9 cellular contexts compared by ENCODE assay signal in genomic region chr15:39969871-39970270, GRCh38. TPM values are rescaled to one million over a fixed set of nuclear protein-coding genes. Genes with fewer than 3 reads are reported as not detected.
DNase-seq lines count a peak whose midpoint lies in the region; ATAC-seq and TF ChIP-seq lines count a peak whose summit lies in the region.
"Had no signal": no experiment of that assay in that cellular context is flagged by ENCODE, and none has a peak within 500 bp of the region (broad histone marks: within the 10 kb centered on the region; RNA-seq: fewer than 3 reads in every experiment).

No MANE protein-coding gene starts in this region.

- WGBS in mammary epithelial cell (ENCODE audit: low coverage, missing lambda C conversion rate), result 56% methylated on average over 2 of the region's 2 CpGs

- H3K36me3 Mint-ChIP-seq in HFFc6 (ENCODE audit: low read depth), result peaks cover 50% of the 10 kb centered on the region

- H3K36me3 ChIP-seq in mammary epithelial cell (ENCODE audit: insufficient read depth, low read length), result peaks cover 26% of the 10 kb centered on the region
- H3K36me3 ChIP-seq in lower lobe of right lung, result peaks cover 72% of the 10 kb centered on the region

- TF ChIP-seq CTCF in AG10803 (conservative IDR thresholded peaks at IDR 0.05; ENCODE audit: low read length) (no peak), HFFc6 (IDR thresholded peaks at IDR 0.05) (no peak), mammary epithelial cell (conservative IDR thresholded peaks at IDR 0.05 in 1 of 2, IDR thresholded peaks at IDR 0.05 in 1 of 2; ENCODE audit: extremely low read depth in 1 of 2, insufficient read depth in 1 of 2, low read depth in 1 of 2, low read length in 2 of 2) (no peak), lower lobe of right lung (IDR thresholded peaks at IDR 0.05) (no peak)

- peaks cover 53% of the 10 kb centered on the region for H3K79me2 ChIP-seq in mammary epithelial cell (ENCODE audit: insufficient read depth, low read length)

- H3K4me1 Mint-ChIP-seq in HFFc6 (ENCODE audit: low read depth), result peaks cover 22% of the 10 kb centered on the region

- intact Hi-C loops in mammary epithelial cell (cut with micrococcal nuclease) (loop anchor here (10.0 kb wide), 1 partner anchor 55 kb away; no protein-coding TSS in a partner anchor), lower lobe of right lung (cut with DNase I) (no loop called here)

- H3K4me1 ChIP-seq in mammary epithelial cell (ENCODE audit: insufficient read depth, low read length) (peaks cover 8% of the 10 kb centered on the region), lower lobe of right lung (peaks cover 19% of the 10 kb centered on the region)

- H2AFZ ChIP-seq in mammary epithelial cell (ENCODE audit: low read depth, low read length), result no peak overlapping the region

- H3K9me3 Mint-ChIP-seq in HFFc6, result no peaks in the 10 kb centered on the region

- H4K20me1 ChIP-seq in mammary epithelial cell (ENCODE audit: insufficient read depth, low read length), result no peaks in the 10 kb centered on the region

- dilution Hi-C loops in mammary epithelial cell (cut with HindIII; ENCODE audit: low sequenced_read_pairs), result no loop called here

- H3K4me3 Mint-ChIP-seq in HFFc6, result no peak overlapping the region

- H3K4me3 ChIP-seq in AG10803 (ENCODE audit: low read length) (no peak overlapping the region), mammary epithelial cell (replicated peaks in 1 of 3; ENCODE audit: insufficient read depth in 1 of 3, low read depth in 2 of 3, low read length in 3 of 3) (no peak overlapping the region), lower lobe of right lung (no peak overlapping the region)

- in situ Hi-C loops in mammary epithelial cell (cut with MboI; ENCODE audit: low sequenced_read_pairs in 2 of 2), result loop anchor here in 1 of 2 donors (25.0 kb wide), 1 partner anchor 183 kb away; the partner anchor contains the start of gene FSIP1

- DNase-seq in AG10803 (ENCODE audit: low read depth) (peak; percentile 84), HFFc6 (peak; percentile 7), mammary epithelial cell (peak; percentile 79), lower lobe of right lung (peak; percentile 71), mesenteric fat pad (ENCODE audit: low spot score) (no peak), NCI-H1436 (lab: John Stamatoyannopoulos, UW) (no peak), OCI-M2 (lab: John Stamatoyannopoulos, UW; ENCODE audit: unreplicated experiment) (no peak)
- DNase-seq: activated CD8-positive, alpha-beta memory T cell treated with anti-CD3 and anti-CD28 coated beads, Interleukin-2, amount 50 U/mL, for 4 hours had no signal

- peak overlapping the region; percentile 18 for H3K4me2 ChIP-seq in mammary epithelial cell (ENCODE audit: insufficient read depth, low read depth, low read length)

- H3K27ac Mint-ChIP-seq in HFFc6, result no peak overlapping the region

- peak overlapping the region; percentile 46 for H3K27ac ChIP-seq in mammary epithelial cell (ENCODE audit: insufficient read depth, low read depth, low read length)
- no peak overlapping the region for H3K27ac ChIP-seq in lower lobe of right lung

- H3K27me3 ChIP-seq in mammary epithelial cell (ENCODE audit: insufficient read depth, low read length) (no peaks in the 10 kb centered on the region), lower lobe of right lung (ENCODE audit: low read depth) (no peaks in the 10 kb centered on the region)

- BruUV-seq in mammary epithelial cell (replicated peaks; lab: Mats Ljungman, UMichigan), result no TSS peak

- CTCF ChIA-PET in mammary epithelial cell (lab: Charles Lee; ENCODE audit: low non-redundant PET), result no interaction called here

- no peak overlapping the region for H3K9ac ChIP-seq in mammary epithelial cell (ENCODE audit: insufficient read depth, low read length)

- peak; percentile 62 to 83 for ATAC-seq in lower lobe of right lung
- no peak for ATAC-seq in GM21447 (IDR thresholded peaks at IDR 0.05; ENCODE audit: unreplicated experiment)

- H3K27me3 Mint-ChIP-seq in HFFc6 (ENCODE audit: insufficient read depth), result peaks cover 2% of the 10 kb centered on the region

- H3K9me3 ChIP-seq in mammary epithelial cell (replicated peaks; ENCODE audit: insufficient read depth, low read length) (no peaks in the 10 kb centered on the region), lower lobe of right lung (no peaks in the 10 kb centered on the region)

RNA-seq across cellular contexts. Expression of gene EIF2AK4, which starts 36.0 kb away (rescaled TPM):
- 10 to 100 TPM; 85.6 to 94.3 (median 90.1) TPM for total RNA-seq in HFFc6 (2021; fragmentation: NEBNext Ultra II Directional; extraction: Animal tissue kit (Norgen Biotek cat#: 25700))
- 10 to 100 TPM; 71.3 to 84.2 TPM for total RNA-seq in mammary epithelial cell
- 83.6 TPM for polyA plus RNA-seq in mammary epithelial cell
- polyA minus RNA-seq in mammary epithelial cell, result 112 TPM
- 36.0 TPM for total RNA-seq in lower lobe of right lung
- 39.1 TPM for total RNA-seq in mesenteric fat pad

RNA-seq across cellular contexts. Expression of gene GPR176, which starts 49.8 kb away (rescaled TPM):
- 100 to 1,000 TPM; 151 to 193 (median 169) TPM for total RNA-seq in HFFc6 (2021; fragmentation: NEBNext Ultra II Directional; extraction: Animal tissue kit (Norgen Biotek cat#: 25700))
- 10 to 100 TPM in 1 of 2 donors, 1 to 10 TPM in 1; 4.3 to 20.7 TPM for total RNA-seq in mammary epithelial cell
- polyA plus RNA-seq in mammary epithelial cell, result 16.2 TPM
- polyA minus RNA-seq in mammary epithelial cell, result 47.5 TPM
- total RNA-seq in lower lobe of right lung, result 2.4 TPM
- 8.2 TPM for total RNA-seq in mesenteric fat pad

Comparison
In these comparisons a context has a peak if more than half of its experiments do, and no peak if none do; other contexts are left out.
1. DNase-seq: peak in AG10803 (single experiment), HFFc6 (single experiment), mammary epithelial cell (single experiment) and lower lobe of right lung (single experiment); none in mesenteric fat pad (single experiment), NCI-H1436 (single experiment) and OCI-M2 (single experiment).
2. RNA of gene GPR176, which starts 49.8 kb away (total RNA-seq): 151 to 193 TPM in HFFc6; 4.3 to 20.7 TPM in mammary epithelial cell, 8.2 TPM in mesenteric fat pad (single experiment) and 2.4 TPM in lower lobe of right lung (single experiment); every median in the first group is over 4 times any median in the second.